Comparison of ENCODE assay signal across 19 cellular contexts in genomic region chr10:42707229-42707628, GRCh38.
DNase-seq lines count a peak whose midpoint lies in the region; ATAC-seq and TF ChIP-seq lines count a peak whose summit lies in the region.
"Had no signal": no experiment of that assay in that cellular context is flagged by ENCODE, and none has a peak within 500 bp of the region (broad histone marks: within the 10 kb centered on the region; RNA-seq: fewer than 3 reads in every experiment).

No MANE protein-coding gene starts in this region.

- POLR2A ChIA-PET in SK-N-SH (lab: Yijun Ruan, JAX): no interaction called here

- no peak for ATAC-seq in SK-N-SH treated with all-trans-retinoic acid at 6 μM for 48 hours
- ATAC-seq in body of pancreas: no peak
- no peak for ATAC-seq in GM19395 (IDR thresholded peaks at IDR 0.05; ENCODE audit: unreplicated experiment)
- ATAC-seq: A549, GM12878, Right ventricle myocardium inferior had no signal

- H3K36me3 ChIP-seq in SK-N-SH (replicated peaks in 1 of 2; ENCODE audit: control insufficient read depth in 1 of 2, insufficient read depth in 2 of 2, low read length in 1 of 2): no peaks in the 10 kb centered on the region
- H3K36me3 ChIP-seq in body of pancreas (replicated peaks in 1 of 2; ENCODE audit: insufficient read depth in 1 of 2, low read depth in 2 of 2): no peaks in the 10 kb centered on the region

- H2AFZ ChIP-seq in SK-N-SH (ENCODE audit: low read depth): no peak overlapping the region

- CTCF ChIA-PET in SK-N-SH (lab: Yijun Ruan, JAX): interaction anchor here (0.9 to 1.6 kb wide), 3 partner anchors 15 to 47 kb away, joined by 4 to 7 read pairs (median 4); no protein-coding TSS in a partner anchor

- no peaks in the 10 kb centered on the region for H4K20me1 ChIP-seq in SK-N-SH (ENCODE audit: insufficient read depth)

- TF ChIP-seq CTCF in SK-N-SH (IDR thresholded peaks at IDR 0.05) (no peak), body of pancreas (IDR thresholded peaks at IDR 0.05) (peak in 4 of 7 experiments; percentile 26 to 57 (median 48))

- H3K4me1 ChIP-seq in SK-N-SH (ENCODE audit: control insufficient read depth in 1 of 2, insufficient read depth in 2 of 2, low read depth in 1 of 2, low read length in 1 of 2): peaks cover 0 to 2% of the 10 kb centered on the region in 2 experiments; a peak in 1 of 4 replicates
- no peaks in the 10 kb centered on the region for H3K4me1 ChIP-seq in body of pancreas
- H3K4me1 ChIP-seq: A549 had no signal

- no peak overlapping the region for H3K4me3 ChIP-seq in SK-N-SH (ENCODE audit: low read depth in 2 of 2, low read length in 1 of 2)
- H3K4me3 ChIP-seq in body of pancreas: no peak overlapping the region
- H3K4me3 ChIP-seq: A549, GM12878 had no signal

- intact Hi-C loops in body of pancreas (cut with DNase I): no loop called here

- 1% methylated on average over 4 of the region's 4 CpGs for WGBS in SK-N-SH (ENCODE audit: low lambda C conversion rate)
- WGBS in body of pancreas, 2 donors: 13 to 20% methylated on average over 4 of the region's 4 CpGs

- H3F3A ChIP-seq in SK-N-SH (replicated peaks; ENCODE audit: insufficient read depth): no peaks in the 10 kb centered on the region

- H3K27me3 ChIP-seq in SK-N-SH (ENCODE audit: insufficient read depth) (peaks cover 26% of the 10 kb centered on the region; the same call in 1 of the 2 replicates), body of pancreas (no peaks in the 10 kb centered on the region)

- H3K79me2 ChIP-seq in SK-N-SH (ENCODE audit: insufficient read depth): no peaks in the 10 kb centered on the region

- TF ChIP-seq POLR2A in body of pancreas (IDR thresholded peaks at IDR 0.05): no peak

- no peak overlapping the region for H3K9ac ChIP-seq in SK-N-SH

- no peak overlapping the region for H3K27ac ChIP-seq in SK-N-SH (ENCODE audit: low read depth in 2 of 2, low read length in 1 of 2)
- H3K27ac ChIP-seq in body of pancreas: no peak overlapping the region
- H3K27ac ChIP-seq: A549 had no signal

- H3K9me2 ChIP-seq in SK-N-SH: no peaks in the 10 kb centered on the region

- 0 out of 2 replicates have a peak overlapping the region, but pooled peaks have one; percentile 24 for H3K4me2 ChIP-seq in SK-N-SH
- H3K4me2 ChIP-seq: A549 had no signal

- TF ChIP-seq EP300 in SK-N-SH (IDR thresholded peaks at IDR 0.05; ENCODE audit: borderline replicate concordance in 1 of 2, low read depth in 1 of 2, low read length in 1 of 2): no peak

- DNase-seq in SK-N-SH: no peak
- peak; percentile 49 for DNase-seq in OCI-M1 (lab: John Stamatoyannopoulos, UW)
- peak in 3 of 4 donors; percentile 22 to 38 (median 25) for DNase-seq in body of pancreas
- no peak for DNase-seq in effector CD8-positive, alpha-beta T cell (lab: John Stamatoyannopoulos, UW)
- DNase-seq in activated CD4-positive, alpha-beta T cell treated with anti-CD3 and anti-CD28 coated beads for 1 hour: no peak
- no peak for DNase-seq in activated T-cell treated with anti-CD3 and anti-CD28 coated beads for 4 hours
- DNase-seq: DND-41, KG1, NCI-H1092 treated with DMSO at 0.1 percent for 48 hours, NCI-H1436 treated with DMSO at 0.1 percent for 48 hours, NCI-H1930, NCI-H2227 treated with DMSO at 0.1 percent for 48 hours, NCI-H510A, NCI-H774 had no signal

- H3K9me3 ChIP-seq in SK-N-SH (no peaks in the 10 kb centered on the region), body of pancreas (no peaks in the 10 kb centered on the region)
- H3K9me3 ChIP-seq: A549 had no signal

- TF ChIP-seq RAD21 in SK-N-SH (IDR thresholded peaks at IDR 0.05; ENCODE audit: low read length): no peak

TF ChIP-seq in SK-N-SH, 30 proteins besides CTCF, POLR2A, EP300 and RAD21:
- TF ChIP-seq EZH2phosphoT487 (IDR thresholded peaks at IDR 0.05; ENCODE audit: borderline replicate concordance, low read depth) (no peak), TEAD4 (IDR thresholded peaks at IDR 0.05; ENCODE audit: borderline replicate concordance, insufficient read depth) (no peak), SMC3 (IDR thresholded peaks at IDR 0.05; ENCODE audit: low read depth, low read length) (no peak), JUND (IDR thresholded peaks at IDR 0.05) (no peak), NRF1 (IDR thresholded peaks at IDR 0.05; ENCODE audit: low read depth, low read length) (no peak), GABPA (IDR thresholded peaks at IDR 0.05; ENCODE audit: low read depth) (no peak), SIN3A (IDR thresholded peaks at IDR 0.05; ENCODE audit: borderline replicate concordance, low read depth, low read length) (no peak), PBX3 (IDR thresholded peaks at IDR 0.05) (no peak), USF2 (IDR thresholded peaks at IDR 0.05; ENCODE audit: borderline replicate concordance, low read depth, low read length) (no peak)
- TF ChIP-seq, protein P1, sequence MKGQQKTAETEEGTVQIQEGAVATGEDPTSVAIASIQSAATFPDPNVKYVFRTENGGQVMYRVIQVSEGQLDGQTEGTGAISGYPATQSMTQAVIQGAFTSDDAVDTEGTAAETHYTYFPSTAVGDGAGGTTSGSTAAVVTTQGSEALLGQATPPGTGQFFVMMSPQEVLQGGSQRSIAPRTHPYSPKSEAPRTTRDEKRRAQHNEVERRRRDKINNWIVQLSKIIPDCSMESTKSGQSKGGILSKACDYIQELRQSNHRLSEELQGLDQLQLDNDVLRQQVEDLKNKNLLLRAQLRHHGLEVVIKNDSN (IDR thresholded peaks at IDR 0.05; ENCODE audit: borderline replicate concordance, low read depth): no peak
- TF ChIP-seq, protein P2, sequence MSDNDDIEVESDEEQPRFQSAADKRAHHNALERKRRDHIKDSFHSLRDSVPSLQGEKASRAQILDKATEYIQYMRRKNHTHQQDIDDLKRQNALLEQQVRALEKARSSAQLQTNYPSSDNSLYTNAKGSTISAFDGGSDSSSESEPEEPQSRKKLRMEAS (IDR thresholded peaks at IDR 0.05; ENCODE audit: low read depth): no peak

TF ChIP-seq in SK-N-SH treated with all-trans-retinoic acid at 6 μM for 48 hours, 23 proteins besides CTCF, POLR2A, EP300 and RAD21:
- no peak for TF ChIP-seq ZNF8 (CRISPR knock-in tag; IDR thresholded peaks at IDR 0.05)
- no peak for TF ChIP-seq OSR1 (CRISPR knock-in tag; IDR thresholded peaks at IDR 0.05)
- no peak for TF ChIP-seq ZFP3 (CRISPR knock-in tag; IDR thresholded peaks at IDR 0.05)
- no peak for TF ChIP-seq ZNF70 (CRISPR knock-in tag; IDR thresholded peaks at IDR 0.05)
- TF ChIP-seq CSDC2 (CRISPR knock-in tag; IDR thresholded peaks at IDR 0.05): no peak
TF ChIP-seq in SK-N-SH treated with all-trans-retinoic acid at 6 μM for 48 hours: peak in this region for 0.

Comparison
In these comparisons a context has a peak if more than half of its experiments do, and no peak if none do; other contexts are left out.
1. DNase-seq: peak in OCI-M1 (single experiment) and body of pancreas (3 of 4); none in SK-N-SH (single experiment), effector CD8-positive, alpha-beta T cell (single experiment), activated CD4-positive, alpha-beta T cell treated with anti-CD3 and anti-CD28 coated beads for 1 hour (single experiment) and activated T-cell treated with anti-CD3 and anti-CD28 coated beads for 4 hours (single experiment).